Comparison of ENCODE assay signal across 20 cellular contexts in the genomic region with DNA sequence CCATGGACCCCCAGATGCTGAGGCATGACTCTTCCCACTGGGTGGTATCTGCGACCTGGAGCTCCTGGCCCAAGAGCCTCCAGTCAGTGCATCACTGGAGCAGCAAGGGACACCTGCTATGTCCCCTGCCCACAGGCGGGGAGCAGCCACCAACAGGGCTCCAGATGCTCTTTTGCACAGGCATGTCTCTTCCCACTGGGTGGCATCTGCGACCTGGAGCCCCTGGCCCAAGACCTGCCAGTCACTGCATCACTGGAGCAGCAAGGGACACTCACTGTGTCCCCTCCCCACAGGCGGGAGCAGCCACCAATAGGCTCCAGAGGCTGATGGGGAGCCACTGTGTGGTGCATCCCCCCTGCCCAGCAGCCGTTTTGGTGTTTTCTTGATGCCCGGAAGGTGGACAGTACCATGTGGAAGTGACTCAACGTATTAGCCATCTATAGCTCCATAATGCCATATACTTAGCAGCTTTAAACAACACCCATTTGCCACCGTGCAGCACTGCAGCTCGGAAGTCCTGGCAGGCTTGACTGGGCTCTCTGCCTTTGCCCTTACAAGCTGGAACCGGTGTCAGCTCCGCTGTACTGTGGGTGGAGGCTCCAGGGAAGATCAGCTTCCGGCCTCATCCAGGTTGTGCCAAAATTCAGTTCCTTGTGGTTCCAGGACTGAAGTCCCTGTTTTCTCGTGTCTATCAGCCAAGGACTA.
"Had no signal": no experiment of that assay in that cellular context is flagged by ENCODE, and none has a peak within 500 bp of the region (broad histone marks: within the 10 kb centered on the region; RNA-seq: fewer than 3 reads in every experiment).

No MANE protein-coding gene starts in this region.

- H3K9me3 ChIP-seq: body of pancreas, esophagus muscularis mucosa, mucosa of descending colon had no signal

- H3K4me1 ChIP-seq: body of pancreas, esophagus muscularis mucosa had no signal

- H3K27me3 ChIP-seq: body of pancreas, cardiac muscle cell, esophagus muscularis mucosa had no signal

- ATAC-seq: activated naive CD8-positive, alpha-beta T cell treated with anti-CD3 and anti-CD28 coated beads, Interleukin-2, amount 50 U/mL, for 24 hours; activated T-cell treated with anti-CD3 and anti-CD28 coated beads, Interleukin-2, amount 50 U/mL, for 72 hours; body of pancreas; mucosa of descending colon; WTC11 had no signal

- H3K36me3 ChIP-seq: cardiac muscle cell, esophagus muscularis mucosa had no signal

- DNase-seq: activated CD4-positive, alpha-beta T cell treated with anti-CD3 and anti-CD28 coated beads for 4 hours; activated CD4-positive, alpha-beta T cell treated with anti-CD3 and anti-CD28 coated beads, Interleukin-2, amount 50 U/mL, for 48 hours; activated CD8-positive, alpha-beta memory T cell treated with anti-CD3 and anti-CD28 coated beads, Interleukin-2, amount 50 U/mL, for 48 hours; activated gamma-delta T cell; activated naive CD4-positive, alpha-beta T cell treated with anti-CD3 and anti-CD28 coated beads, Interleukin-2, amount 50 U/mL, for 16 hours; activated naive CD8-positive, alpha-beta T cell treated with anti-CD3 and anti-CD28 coated beads, Interleukin-2, amount 50 U/mL, for 24 hours; activated T-cell treated with anti-CD3 and anti-CD28 coated beads, Interleukin-2, amount 50 U/mL, for 72 hours; dermis blood vessel endothelial cell; effector memory CD4-positive, alpha-beta T cell; hippocampal formation; mucosa of descending colon; nephron progenitor cell; nucleus accumbens; stimulated activated CD4-positive, alpha-beta T cell treated with anti-CD3 and anti-CD28 coated beads, Interleukin-4, amount 100 ng/mL, for 1 hour; stimulated activated naive CD4-positive, alpha-beta T cell treated with Interleukin-2 at 50 U/mL for 16 hours; T1000 had no signal

- H3K27ac ChIP-seq: body of pancreas, cardiac muscle cell, esophagus muscularis mucosa had no signal

- H3K4me3 ChIP-seq: body of pancreas, cardiac muscle cell, esophagus muscularis mucosa, mucosa of descending colon had no signal
